10 cellular contexts compared by ENCODE assay signal in genomic region chr7:77455334-77455733, GRCh38. TPM values are rescaled to one million over a fixed set of nuclear protein-coding genes. Genes with fewer than 3 reads are reported as not detected.
A peak's percentile ranks its signal among the peaks of the same experiment; 100 is the strongest.
DNase-seq lines count a peak whose midpoint lies in the region; ATAC-seq and TF ChIP-seq lines count a peak whose summit lies in the region.
"Had no signal": no experiment of that assay in that cellular context is flagged by ENCODE, and none has a peak within 500 bp of the region (broad histone marks: within the 10 kb centered on the region; RNA-seq: fewer than 3 reads in every experiment).

No MANE protein-coding gene starts in this region.

- no peak overlapping the region for H2AFZ ChIP-seq in ACC112 (ENCODE audit: low read length, unreplicated experiment)

- no peaks in the 10 kb centered on the region for H3K79me2 ChIP-seq in ACC112 (ENCODE audit: control insufficient read depth, insufficient read depth, low read length, unreplicated experiment)

- ATAC-seq in GM18519 (IDR thresholded peaks at IDR 0.05; ENCODE audit: low FRiP score, unreplicated experiment), result no peak
- no peak for ATAC-seq in GM18909 (IDR thresholded peaks at IDR 0.05; ENCODE audit: poor library complexity, unreplicated experiment)
- no peak for ATAC-seq in GM19397 (IDR thresholded peaks at IDR 0.05; ENCODE audit: unreplicated experiment)

- peak; percentile 93 for DNase-seq in HT1080 (ENCODE audit: low read depth)
- DNase-seq in caudate nucleus (lab: John Stamatoyannopoulos, UW), result peak in 53 of 61 donors; percentile 13 to 86 (median 59)
- peak; percentile 56 for DNase-seq in kidney epithelial cell (ENCODE audit: low read depth)
- DNase-seq in OCI-M1 (lab: John Stamatoyannopoulos, UW), result no peak
- DNase-seq: CD4-positive, CD25-positive, alpha-beta regulatory T cell; Kasumi-1 had no signal

- peaks cover 47% of the 10 kb centered on the region for H3K4me1 ChIP-seq in ACC112 (ENCODE audit: control insufficient read depth, insufficient read depth, low read length, unreplicated experiment)

- H3K27me3 ChIP-seq in ACC112 (ENCODE audit: insufficient read depth, low read length) (no peaks in the 10 kb centered on the region), kidney epithelial cell (ENCODE audit: control insufficient read depth, insufficient read depth, low read length) (no peaks in the 10 kb centered on the region)

- H3K4me3 ChIP-seq in ACC112 (ENCODE audit: low read depth, low read length) (no peak overlapping the region), kidney epithelial cell (ENCODE audit: low read depth, low read length) (no peak overlapping the region)

- no peak for TF ChIP-seq CTCF in kidney epithelial cell (IDR thresholded peaks at IDR 0.05; ENCODE audit: insufficient read depth, low read length, poor library complexity, severe bottlenecking)

- H3K36me3 ChIP-seq in ACC112 (ENCODE audit: insufficient read depth, low read length), result no peaks in the 10 kb centered on the region
- H3K36me3 ChIP-seq in kidney epithelial cell (ENCODE audit: control insufficient read depth, insufficient read depth, low read length), result no peaks in the 10 kb centered on the region

- peak overlapping the region; percentile 38 for H3K27ac ChIP-seq in ACC112 (ENCODE audit: low read depth, low read length)
- peak overlapping the region; percentile 31 for H3K27ac ChIP-seq in caudate nucleus (ENCODE audit: low read depth, low read length)

RNA-seq across cellular contexts. Expression of gene GSAP, which starts 39.2 kb away (rescaled TPM):
- total RNA-seq in HT1080 (2014; rRNA removed; shearing (Covaris generic)), result 1.2 and 1.5 TPM in 2 replicates
- polyA plus RNA-seq in HT1080 (2015; cell fraction: cytosol; rRNA removed), result 1.8 TPM in 2 replicates
- 1.5 and 3.1 TPM in 2 replicates for polyA plus RNA-seq in HT1080 (2015; cell fraction: nucleus; rRNA removed)
- total RNA-seq in kidney epithelial cell, result 3.6 and 4.3 TPM in 2 replicates
